15 cellular contexts compared by ENCODE assay signal in the genomic region with DNA sequence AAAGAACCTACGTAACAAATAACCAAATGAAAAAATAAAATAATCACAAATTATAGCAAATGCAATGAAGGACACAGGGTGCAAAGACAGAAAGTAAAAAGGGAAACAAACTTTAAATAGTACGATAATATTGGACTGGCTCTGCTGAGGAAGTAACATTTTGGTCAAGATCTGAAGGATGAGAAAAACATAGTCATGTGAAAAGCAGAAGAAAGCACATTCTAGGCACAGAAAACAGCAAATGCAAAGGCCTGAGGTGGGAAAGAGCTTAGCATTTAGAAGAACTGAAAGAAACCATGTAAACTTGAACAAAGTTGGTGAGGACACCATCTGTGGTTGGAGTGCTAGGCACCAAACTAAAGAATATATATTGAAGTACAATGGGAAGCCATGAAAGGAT.
"Had no signal": no experiment of that assay in that cellular context is flagged by ENCODE, and none has a peak within 500 bp of the region (broad histone marks: within the 10 kb centered on the region; RNA-seq: fewer than 3 reads in every experiment).

No MANE protein-coding gene starts in this region.

- ATAC-seq: activated CD4-positive, alpha-beta T cell treated with anti-CD3 and anti-CD28 coated beads for 36 hours; activated CD8-positive, alpha-beta T cell treated with anti-CD3 and anti-CD28 coated beads for 36 hours; activated T-cell treated with anti-CD3 and anti-CD28 coated beads, Interleukin-2, amount 50 U/mL, for 72 hours; esophagus mucosa; left lobe of liver had no signal

- H3K27me3 ChIP-seq: breast epithelium had no signal

- H3K27me3 Mint-ChIP-seq: activated CD4-positive, alpha-beta T cell treated with anti-CD3 and anti-CD28 coated beads for 36 hours; activated CD8-positive, alpha-beta T cell treated with anti-CD3 and anti-CD28 coated beads for 36 hours; activated naive CD8-positive, alpha-beta T cell treated with anti-CD3 and anti-CD28 coated beads, Interleukin-2, amount 10 ng/mL, durations not matched to agents 7 days and 5 days had no signal

- H3K4me3 Mint-ChIP-seq: activated CD4-positive, alpha-beta T cell treated with anti-CD3 and anti-CD28 coated beads for 36 hours; activated CD8-positive, alpha-beta T cell treated with anti-CD3 and anti-CD28 coated beads for 36 hours; activated naive CD8-positive, alpha-beta T cell treated with anti-CD3 and anti-CD28 coated beads, Interleukin-2, amount 10 ng/mL, durations not matched to agents 7 days and 5 days; activated T-cell treated with anti-CD3 and anti-CD28 coated beads, Interleukin-2, amount 50 U/mL, for 72 hours had no signal

- H3K9me3 Mint-ChIP-seq: activated CD8-positive, alpha-beta T cell treated with anti-CD3 and anti-CD28 coated beads for 36 hours; activated T-cell treated with anti-CD3 and anti-CD28 coated beads, Interleukin-2, amount 50 U/mL, for 72 hours had no signal

- H3K27ac ChIP-seq: breast epithelium, WERI-Rb-1 had no signal

- H3K27ac Mint-ChIP-seq: activated CD4-positive, alpha-beta T cell treated with anti-CD3 and anti-CD28 coated beads for 36 hours; activated CD8-positive, alpha-beta T cell treated with anti-CD3 and anti-CD28 coated beads for 36 hours; activated naive CD8-positive, alpha-beta T cell treated with anti-CD3 and anti-CD28 coated beads, Interleukin-2, amount 10 ng/mL, durations not matched to agents 7 days and 5 days; activated T-cell treated with anti-CD3 and anti-CD28 coated beads, Interleukin-2, amount 50 U/mL, for 72 hours had no signal

- DNase-seq: activated CD4-positive, alpha-beta T cell treated with anti-CD3 and anti-CD28 coated beads for 36 hours; activated CD8-positive, alpha-beta memory T cell treated with anti-CD3 and anti-CD28 coated beads, Interleukin-2, amount 50 U/mL, for 4 hours; activated CD8-positive, alpha-beta T cell treated with anti-CD3 and anti-CD28 coated beads for 36 hours; activated naive CD8-positive, alpha-beta T cell treated with anti-CD3 and anti-CD28 coated beads, Interleukin-2, amount 10 ng/mL, durations not matched to agents 7 days and 5 days; activated T-cell treated with anti-CD3 and anti-CD28 coated beads, Interleukin-2, amount 50 U/mL, for 72 hours; aorta; head of caudate nucleus; islet precursor cell; mammary epithelial cell; stimulated activated CD4-positive, alpha-beta T cell treated with anti-CD3 and anti-CD28 coated beads, Interleukin-4, amount 100 ng/mL, for 4 hours; WERI-Rb-1 had no signal

- H3K36me3 ChIP-seq: breast epithelium, WERI-Rb-1 had no signal

- H3K4me3 ChIP-seq: breast epithelium, skin epidermis had no signal

- H3K4me1 ChIP-seq: breast epithelium had no signal

- H3K9me3 ChIP-seq: breast epithelium had no signal
